In genomic region chr12:3302406-3303041, GRCh38 we compare ENCODE assay signal across 2 cellular contexts.
A peak's percentile ranks its signal among the peaks of the same experiment; 100 is the strongest.
TF ChIP-seq lines count a peak whose summit lies in the region.

No MANE protein-coding gene starts in this region.

TF ChIP-seq in HEK293, 187 proteins besides CTCF, POLR2A, EP300 and RAD21 (continued from another document):
- TF ChIP-seq ZFHX2 (tag by site-specific recombination; conservative IDR thresholded peaks at IDR 0.05) (peak; percentile 68), ZSCAN4 (tag by site-specific recombination; IDR thresholded peaks at IDR 0.05) (peak; percentile 57)
TF ChIP-seq in HEK293: peak in this region for 3.

TF ChIP-seq in H1, 55 proteins besides CTCF, POLR2A, EP300 and RAD21 (continued from another document):
- no peak for TF ChIP-seq GTF2F1 (IDR thresholded peaks at IDR 0.05; ENCODE audit: borderline replicate concordance, low read depth, low read length)
- TF ChIP-seq CTBP2 (IDR thresholded peaks at IDR 0.05; ENCODE audit: borderline replicate concordance, insufficient read depth, insufficient read length, low read length), result no peak
- TF ChIP-seq JUND (IDR thresholded peaks at IDR 0.05; ENCODE audit: low read length), result no peak
- no peak for TF ChIP-seq CBX5 (IDR thresholded peaks at IDR 0.05; ENCODE audit: low read depth, low read length)
- no peak for TF ChIP-seq YY1 (IDR thresholded peaks at IDR 0.05; ENCODE audit: low read depth, low read length)
- TF ChIP-seq JUN (IDR thresholded peaks at IDR 0.05; ENCODE audit: low read depth, low read length), result no peak
- TF ChIP-seq EGR1 (IDR thresholded peaks at IDR 0.05; ENCODE audit: borderline replicate concordance, low read depth, low read length), result no peak
- no peak for TF ChIP-seq NANOG (IDR thresholded peaks at IDR 0.05; ENCODE audit: insufficient read depth, low read depth, low read length, poor library complexity, severe bottlenecking)
- TF ChIP-seq BRCA1 (IDR thresholded peaks at IDR 0.05; ENCODE audit: low read depth, low read length), result no peak
- no peak for TF ChIP-seq CREB1 (IDR thresholded peaks at IDR 0.05)
- TF ChIP-seq KDM1A (IDR thresholded peaks at IDR 0.05; ENCODE audit: borderline replicate concordance, low read length), result no peak
- TF ChIP-seq POLR2AphosphoS5 (IDR thresholded peaks at IDR 0.05; ENCODE audit: low read depth, low read length), result no peak
- TF ChIP-seq TAF7 (optimal IDR thresholded peaks at IDR 0.05; ENCODE audit: borderline replicate concordance, low read depth, low read length), result no peak
- no peak for TF ChIP-seq POU5F1 (IDR thresholded peaks at IDR 0.05; ENCODE audit: low read depth, low read length)
